27 cellular contexts compared by ENCODE assay signal in the genomic region with DNA sequence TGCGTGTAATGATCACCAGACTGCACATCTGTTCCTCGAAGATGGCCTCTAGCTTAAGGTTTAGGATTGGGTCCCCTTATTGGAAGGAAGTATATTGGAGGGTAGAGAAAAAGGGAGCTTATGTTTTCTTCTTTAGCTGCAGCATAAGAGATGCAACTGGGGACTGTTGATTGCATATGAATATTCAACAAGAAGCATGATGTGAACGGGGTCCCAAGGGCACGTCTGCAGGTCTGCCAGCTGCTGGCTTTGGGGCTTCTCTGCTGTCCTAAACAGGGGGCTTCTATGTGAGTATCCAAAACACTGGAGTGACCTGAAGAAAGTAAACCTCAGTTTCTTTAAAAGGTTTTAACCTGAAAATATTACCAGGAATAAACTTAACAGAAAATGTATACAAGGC. TPM values are rescaled to one million over a fixed set of nuclear protein-coding genes. Genes with fewer than 3 reads are reported as not detected.
A peak's percentile ranks its signal among the peaks of the same experiment; 100 is the strongest.
DNase-seq lines count a peak whose midpoint lies in the region; ATAC-seq, FAIRE-seq and TF ChIP-seq lines count a peak whose summit lies in the region.
"Had no signal": no experiment of that assay in that cellular context is flagged by ENCODE, and none has a peak within 500 bp of the region (broad histone marks: within the 10 kb centered on the region; RNA-seq: fewer than 3 reads in every experiment).

No MANE protein-coding gene starts in this region.

- POLR2A ChIA-PET in CD4-positive, alpha-beta T cell (lab: Charles Lee), result interaction anchor here (0.6 to 2.9 kb wide), 5 partner anchors 11 to 157 kb away, joined by 3 to 10 read pairs (median 3); a partner anchor contains a TSS
- POLR2A ChIA-PET in CD8-positive, alpha-beta T cell (lab: Charles Lee), result interaction anchor here (1.4 kb wide), 1 partner anchor 157 kb away, joined by 6 read pairs; a partner anchor contains a TSS
- POLR2A ChIA-PET in naive thymus-derived CD4-positive, alpha-beta T cell (lab: Charles Lee), result interaction anchor here (0.6 to 1.1 kb wide), 3 partner anchors 30 to 368 kb away, joined by 3 to 5 read pairs (median 4); a partner anchor contains a TSS

- no peak for TF ChIP-seq POLR2A in H54 (IDR thresholded peaks at IDR 0.05; ENCODE audit: low read depth, low read length)

- peaks cover 13% of the 10 kb centered on the region for H3K4me1 Mint-ChIP-seq in CD4-positive, alpha-beta T cell (ENCODE audit: low read depth)
- peaks cover 8% of the 10 kb centered on the region for H3K4me1 Mint-ChIP-seq in CD8-positive, alpha-beta T cell (ENCODE audit: low read depth)
- H3K4me1 Mint-ChIP-seq in glutamatergic neuron (ENCODE audit: low read depth, unreplicated experiment), result peaks cover 16% of the 10 kb centered on the region
- H3K4me1 Mint-ChIP-seq in naive thymus-derived CD4-positive, alpha-beta T cell, result peaks cover 5 to 18% (median 11%) of the 10 kb centered on the region in 7 donors

- peaks cover 27% of the 10 kb centered on the region for H3K36me3 Mint-ChIP-seq in CD4-positive, alpha-beta T cell (ENCODE audit: low read depth)
- H3K36me3 Mint-ChIP-seq in CD8-positive, alpha-beta T cell, result peaks cover 30% of the 10 kb centered on the region
- H3K36me3 Mint-ChIP-seq in glutamatergic neuron (ENCODE audit: unreplicated experiment), result no peaks in the 10 kb centered on the region
- peaks cover 0 to 7% (median 0%) of the 10 kb centered on the region in 5 donors for H3K36me3 Mint-ChIP-seq in naive thymus-derived CD4-positive, alpha-beta T cell

- no peak overlapping the region for H3K27ac ChIP-seq in CD4-positive, alpha-beta T cell (ENCODE audit: low read depth, low read length)
- no peak overlapping the region for H3K27ac ChIP-seq in CD8-positive, alpha-beta T cell (ENCODE audit: low read depth, low read length)
- no peak overlapping the region for H3K27ac ChIP-seq in naive thymus-derived CD4-positive, alpha-beta T cell (ENCODE audit: low read depth, low read length)
- H3K27ac ChIP-seq in coronary artery, result no peak overlapping the region
- H3K27ac ChIP-seq: BLaER1 had no signal

- H3K36me3 ChIP-seq in CD8-positive, alpha-beta T cell (ENCODE audit: insufficient read depth, low read length), result peaks cover 3% of the 10 kb centered on the region
- H3K36me3 ChIP-seq in naive thymus-derived CD4-positive, alpha-beta T cell (ENCODE audit: control insufficient read depth in 2 of 3, insufficient read depth in 3 of 3, low read length in 3 of 3), result peaks cover 0 to 11% (median 0%) of the 10 kb centered on the region in 3 experiments
- H3K36me3 ChIP-seq: BE2C, BLaER1 had no signal

- intact Hi-C loops in CD4-positive, alpha-beta T cell (cut with DNase I, micrococcal nuclease), result loop anchor here in 1 of 2 experiments (5.0 kb wide), 1 partner anchor 368 kb away; a partner anchor contains a TSS
- intact Hi-C loops in CD8-positive, alpha-beta T cell (cut with DNase I, micrococcal nuclease), result loop anchor here (1.0 to 10.0 kb wide), 8 partner anchors 77 to 1756 kb away; a partner anchor contains a TSS
- intact Hi-C loops in naive thymus-derived CD4-positive, alpha-beta T cell (cut with micrococcal nuclease), result loop anchor here (10.0 kb wide), 2 partner anchors 154 to 956 kb away; a partner anchor contains a TSS
- intact Hi-C loops in posterior vena cava (cut with DNase I), result loop anchor here in 1 of 2 donors (10.0 kb wide), 1 partner anchor 156 kb away; a partner anchor contains a TSS

- H3K9me3 ChIP-seq in CD4-positive, alpha-beta T cell (ENCODE audit: control insufficient read depth, low read length), result no peaks in the 10 kb centered on the region
- no peaks in the 10 kb centered on the region for H3K9me3 ChIP-seq in CD8-positive, alpha-beta T cell (ENCODE audit: low read length)
- no peaks in the 10 kb centered on the region for H3K9me3 ChIP-seq in naive thymus-derived CD4-positive, alpha-beta T cell (ENCODE audit: control insufficient read depth in 2 of 3, low read length in 3 of 3)
- H3K9me3 ChIP-seq: BE2C, BLaER1 had no signal

- H3K4me1 ChIP-seq in CD8-positive, alpha-beta T cell (ENCODE audit: insufficient read depth, low read length), result peaks cover 10% of the 10 kb centered on the region
- no peaks in the 10 kb centered on the region for H3K4me1 ChIP-seq in naive thymus-derived CD4-positive, alpha-beta T cell (ENCODE audit: control insufficient read depth in 2 of 2, insufficient read depth in 2 of 2, low read length in 2 of 2)
- H3K4me1 ChIP-seq: BE2C had no signal

- DNase-seq in CD4-positive, alpha-beta T cell, result no peak
- DNase-seq in CD8-positive, alpha-beta T cell, result no peak
- peak; percentile 57 for DNase-seq in glutamatergic neuron
- DNase-seq in naive thymus-derived CD4-positive, alpha-beta T cell, result no peak
- DNase-seq in H54 (ENCODE audit: insufficient read length, low spot score), result no peak
- no peak for DNase-seq in T-helper 1 cell
- no peak for DNase-seq in posterior vena cava (ENCODE audit: low spot score)
- DNase-seq in coronary artery (ENCODE audit: low spot score), result no peak
- DNase-seq: 8988T; ACHN; BE2C; C1 segment of cervical spinal cord; CD4-positive, CD25-positive, alpha-beta regulatory T cell; CD8-positive, alpha-beta memory T cell; COR-L47; DMS 273 treated with DMSO at 0.1 percent for 48 hours; DMS153; DMS53; DMS79; DND-41; EL; GDM1 had no signal

- H3K27ac Mint-ChIP-seq in CD4-positive, alpha-beta T cell, result peak overlapping the region; percentile 21
- peak overlapping the region; percentile 4 for H3K27ac Mint-ChIP-seq in CD8-positive, alpha-beta T cell
- H3K27ac Mint-ChIP-seq in glutamatergic neuron (ENCODE audit: unreplicated experiment), result peak overlapping the region; percentile 60
- H3K27ac Mint-ChIP-seq in naive thymus-derived CD4-positive, alpha-beta T cell, result peak overlapping the region in 6 of 9 donors; percentile 1 to 75 (median 18)

- no peak for TF ChIP-seq CTCF in CD4-positive, alpha-beta T cell (IDR thresholded peaks at IDR 0.05)
- TF ChIP-seq CTCF in CD8-positive, alpha-beta T cell (IDR thresholded peaks at IDR 0.05), result no peak
- TF ChIP-seq CTCF in glutamatergic neuron (IDR thresholded peaks at IDR 0.05; ENCODE audit: partially characterized antibody, unreplicated experiment) (no peak), coronary artery (IDR thresholded peaks at IDR 0.05) (no peak)

- no peak for FAIRE-seq in H54 (lab: Jason Lieb, UNC)
- FAIRE-seq: A204.1, GM12891, GM18507 had no signal

- no peak overlapping the region for H3K4me3 ChIP-seq in CD8-positive, alpha-beta T cell (ENCODE audit: low read depth, low read length)
- no peak overlapping the region for H3K4me3 ChIP-seq in naive thymus-derived CD4-positive, alpha-beta T cell (ENCODE audit: low read length)
- no peak overlapping the region for H3K4me3 ChIP-seq in coronary artery
- H3K4me3 ChIP-seq: BLaER1 had no signal

- no peak for ATAC-seq in CD4-positive, alpha-beta T cell (ENCODE audit: poor library complexity)
- no peak for ATAC-seq in CD8-positive, alpha-beta T cell
- no peak for ATAC-seq in naive thymus-derived CD4-positive, alpha-beta T cell

- H3K27me3 ChIP-seq in CD4-positive, alpha-beta T cell (ENCODE audit: control insufficient read depth, insufficient read depth, low read length), result no peaks in the 10 kb centered on the region
- H3K27me3 ChIP-seq in CD8-positive, alpha-beta T cell (ENCODE audit: insufficient read depth, low read length), result no peaks in the 10 kb centered on the region
- H3K27me3 ChIP-seq in naive thymus-derived CD4-positive, alpha-beta T cell (ENCODE audit: control insufficient read depth in 2 of 2, insufficient read depth in 2 of 2, low read length in 2 of 2), result no peaks in the 10 kb centered on the region
- H3K27me3 ChIP-seq: BE2C, BLaER1 had no signal

- no peak overlapping the region for H3K4me3 Mint-ChIP-seq in CD4-positive, alpha-beta T cell
- no peak overlapping the region for H3K4me3 Mint-ChIP-seq in CD8-positive, alpha-beta T cell
- H3K4me3 Mint-ChIP-seq in glutamatergic neuron (ENCODE audit: unreplicated experiment), result peak overlapping the region; percentile 5
- H3K4me3 Mint-ChIP-seq in naive thymus-derived CD4-positive, alpha-beta T cell, result peak overlapping the region in 1 of 10 donors; percentile 16
- H3K4me3 Mint-ChIP-seq: CD14-positive monocyte had no signal

- H3K27me3 Mint-ChIP-seq in CD4-positive, alpha-beta T cell, result no peaks in the 10 kb centered on the region
- no peaks in the 10 kb centered on the region for H3K27me3 Mint-ChIP-seq in CD8-positive, alpha-beta T cell (ENCODE audit: low read depth)
- no peaks in the 10 kb centered on the region for H3K27me3 Mint-ChIP-seq in glutamatergic neuron (ENCODE audit: unreplicated experiment)
- no peaks in the 10 kb centered on the region for H3K27me3 Mint-ChIP-seq in naive thymus-derived CD4-positive, alpha-beta T cell

- H3K9me3 Mint-ChIP-seq in CD4-positive, alpha-beta T cell, result no peaks in the 10 kb centered on the region
- H3K9me3 Mint-ChIP-seq in CD8-positive, alpha-beta T cell, result no peaks in the 10 kb centered on the region
- peaks cover 1% of the 10 kb centered on the region for H3K9me3 Mint-ChIP-seq in glutamatergic neuron (ENCODE audit: unreplicated experiment)
- H3K9me3 Mint-ChIP-seq in naive thymus-derived CD4-positive, alpha-beta T cell, result peaks cover 0 to 8% (median 0%) of the 10 kb centered on the region in 11 donors
- H3K9me3 Mint-ChIP-seq: CD14-positive monocyte; CD4-positive, CD25-positive, alpha-beta regulatory T cell; CD8-positive, alpha-beta memory T cell had no signal

- CTCF ChIA-PET in CD4-positive, alpha-beta T cell (lab: Charles Lee), result no interaction called here
- CTCF ChIA-PET in CD8-positive, alpha-beta T cell (lab: Charles Lee), result interaction anchor here (1.6 kb wide), 1 partner anchor 156 kb away, joined by 7 read pairs; no protein-coding TSS in a partner anchor
- CTCF ChIA-PET in naive thymus-derived CD4-positive, alpha-beta T cell (lab: Charles Lee), result interaction anchor here (0.6 to 1.8 kb wide), 3 partner anchors 8 to 162 kb away, joined by 3 to 6 read pairs (median 4); a partner anchor contains a TSS

RNA-seq across cellular contexts. Expression of a gene that starts 3.6 kb away (rescaled TPM):
- 10 to 100 TPM; 22.5 to 24.4 TPM for total RNA-seq in CD4-positive, alpha-beta T cell
- 10 to 100 TPM; 22.7 to 24.0 TPM for total RNA-seq in CD8-positive, alpha-beta T cell
- 12.5 TPM for total RNA-seq in glutamatergic neuron (ENCODE audit: unreplicated experiment)
- 10 to 100 TPM in 3 of 5 experiments, 1 to 10 TPM in 2; 5.5 to 23.2 (median 15.3) TPM for total RNA-seq in naive thymus-derived CD4-positive, alpha-beta T cell
- polyA plus RNA-seq in naive thymus-derived CD4-positive, alpha-beta T cell, result 10 to 100 TPM in 1 of 2 donors, 1 to 10 TPM in 1; 5.8 to 19.6 TPM
- total RNA-seq in posterior vena cava, result 10 to 100 TPM; 10.6 to 11.6 TPM

Comparison
In these comparisons a context has a peak if more than half of its experiments do, and no peak if none do; other contexts are left out.
1. H3K27ac Mint-ChIP-seq: peak in every context shown above with its lines; median percentile 60 in glutamatergic neuron; 21 in CD4-positive, alpha-beta T cell; 18 in naive thymus-derived CD4-positive, alpha-beta T cell; 4 in CD8-positive, alpha-beta T cell.